1 cellular context compared by ENCODE assay signal in the genomic region with DNA sequence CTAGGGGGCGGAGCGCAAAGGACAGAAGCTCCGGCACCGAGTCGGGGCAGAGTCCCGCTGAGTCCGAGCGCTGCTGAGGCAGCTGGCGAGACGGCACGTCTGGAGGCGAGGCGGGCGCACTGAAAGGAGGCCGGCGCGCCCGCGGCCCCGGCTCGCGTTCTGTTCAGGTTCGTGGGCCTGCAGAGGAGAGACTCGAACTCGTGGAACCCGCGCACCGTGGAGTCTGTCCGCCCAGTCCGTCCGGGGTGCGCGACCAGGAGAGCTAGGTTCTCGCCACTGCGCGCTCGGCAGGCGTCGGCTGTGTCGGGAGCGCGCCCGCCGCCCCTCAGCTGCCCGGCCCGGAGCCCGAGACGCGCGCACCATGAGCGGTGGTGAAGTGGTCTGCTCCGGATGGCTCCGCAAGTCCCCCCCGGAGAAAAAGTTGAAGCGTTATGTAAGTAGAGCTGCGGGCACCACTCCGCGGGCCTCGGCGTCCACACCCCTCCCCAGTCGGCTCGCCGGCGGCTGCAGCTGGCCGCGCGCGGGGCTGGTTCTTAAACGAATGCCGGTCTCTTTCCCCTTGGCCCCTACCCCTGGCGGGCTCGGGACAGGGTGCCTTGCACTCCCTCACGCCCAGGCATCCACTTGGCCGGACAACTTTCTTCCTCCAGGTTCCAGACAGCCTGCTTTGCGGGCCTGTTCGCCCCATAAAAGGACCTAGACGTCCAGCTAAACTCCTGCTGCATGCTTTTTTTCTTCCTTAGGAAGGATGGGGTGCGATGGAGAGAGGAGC.
TF ChIP-seq lines count a peak whose summit lies in the region.

A gene (plus strand): TSS at position 49 of the 772 bp plus-strand sequence. CDS start 313 bp downstream, at position 362.

TF ChIP-seq in HepG2, 621 proteins besides CTCF, POLR2A, EP300 and RAD21 (continued from another document and continues in another):
- TF ChIP-seq, protein P1, sequence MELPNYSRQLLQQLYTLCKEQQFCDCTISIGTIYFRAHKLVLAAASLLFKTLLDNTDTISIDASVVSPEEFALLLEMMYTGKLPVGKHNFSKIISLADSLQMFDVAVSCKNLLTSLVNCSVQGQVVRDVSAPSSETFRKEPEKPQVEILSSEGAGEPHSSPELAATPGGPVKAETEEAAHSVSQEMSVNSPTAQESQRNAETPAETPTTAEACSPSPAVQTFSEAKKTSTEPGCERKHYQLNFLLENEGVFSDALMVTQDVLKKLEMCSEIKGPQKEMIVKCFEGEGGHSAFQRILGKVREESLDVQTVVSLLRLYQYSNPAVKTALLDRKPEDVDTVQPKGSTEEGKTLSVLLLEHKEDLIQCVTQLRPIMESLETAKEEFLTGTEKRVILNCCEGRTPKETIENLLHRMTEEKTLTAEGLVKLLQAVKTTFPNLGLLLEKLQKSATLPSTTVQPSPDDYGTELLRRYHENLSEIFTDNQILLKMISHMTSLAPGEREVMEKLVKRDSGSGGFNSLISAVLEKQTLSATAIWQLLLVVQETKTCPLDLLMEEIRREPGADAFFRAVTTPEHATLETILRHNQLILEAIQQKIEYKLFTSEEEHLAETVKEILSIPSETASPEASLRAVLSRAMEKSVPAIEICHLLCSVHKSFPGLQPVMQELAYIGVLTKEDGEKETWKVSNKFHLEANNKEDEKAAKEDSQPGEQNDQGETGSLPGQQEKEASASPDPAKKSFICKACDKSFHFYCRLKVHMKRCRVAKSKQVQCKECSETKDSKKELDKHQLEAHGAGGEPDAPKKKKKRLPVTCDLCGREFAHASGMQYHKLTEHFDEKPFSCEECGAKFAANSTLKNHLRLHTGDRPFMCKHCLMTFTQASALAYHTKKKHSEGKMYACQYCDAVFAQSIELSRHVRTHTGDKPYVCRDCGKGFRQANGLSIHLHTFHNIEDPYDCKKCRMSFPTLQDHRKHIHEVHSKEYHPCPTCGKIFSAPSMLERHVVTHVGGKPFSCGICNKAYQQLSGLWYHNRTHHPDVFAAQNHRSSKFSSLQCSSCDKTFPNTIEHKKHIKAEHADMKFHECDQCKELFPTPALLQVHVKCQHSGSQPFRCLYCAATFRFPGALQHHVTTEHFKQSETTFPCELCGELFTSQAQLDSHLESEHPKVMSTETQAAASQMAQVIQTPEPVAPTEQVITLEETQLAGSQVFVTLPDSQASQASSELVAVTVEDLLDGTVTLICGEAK (IDR thresholded peaks at IDR 0.05), result no peak
- TF ChIP-seq, protein P1 (CRISPR knock-in tag; IDR thresholded peaks at IDR 0.05), result no peak
- TF ChIP-seq ZNF678 (CRISPR knock-in tag; IDR thresholded peaks at IDR 0.05), result no peak
- no peak for TF ChIP-seq KLF11 (CRISPR knock-in tag; IDR thresholded peaks at IDR 0.05)
- TF ChIP-seq ZNF556 (CRISPR knock-in tag; IDR thresholded peaks at IDR 0.05; ENCODE audit: borderline replicate concordance), result no peak
- no peak for TF ChIP-seq TOE1 (CRISPR knock-in tag; IDR thresholded peaks at IDR 0.05)
- TF ChIP-seq HNRNPLL (IDR thresholded peaks at IDR 0.05; ENCODE audit: low read depth, low read length, poor library complexity, severe bottlenecking), result peak; percentile 53
- TF ChIP-seq ZNF468 (CRISPR knock-in tag; IDR thresholded peaks at IDR 0.05), result no peak
- no peak for TF ChIP-seq MIXL1 (CRISPR knock-in tag; IDR thresholded peaks at IDR 0.05)
- no peak for TF ChIP-seq ZFP62 (CRISPR knock-in tag; IDR thresholded peaks at IDR 0.05)
- no peak for TF ChIP-seq RFX5 (IDR thresholded peaks at IDR 0.05; ENCODE audit: low read depth, low read length)
- no peak for TF ChIP-seq TP53 (CRISPR knock-in tag; conservative IDR thresholded peaks at IDR 0.05)
- no peak for TF ChIP-seq PHF20 (CRISPR knock-in tag; IDR thresholded peaks at IDR 0.05)
- TF ChIP-seq, protein P2, sequence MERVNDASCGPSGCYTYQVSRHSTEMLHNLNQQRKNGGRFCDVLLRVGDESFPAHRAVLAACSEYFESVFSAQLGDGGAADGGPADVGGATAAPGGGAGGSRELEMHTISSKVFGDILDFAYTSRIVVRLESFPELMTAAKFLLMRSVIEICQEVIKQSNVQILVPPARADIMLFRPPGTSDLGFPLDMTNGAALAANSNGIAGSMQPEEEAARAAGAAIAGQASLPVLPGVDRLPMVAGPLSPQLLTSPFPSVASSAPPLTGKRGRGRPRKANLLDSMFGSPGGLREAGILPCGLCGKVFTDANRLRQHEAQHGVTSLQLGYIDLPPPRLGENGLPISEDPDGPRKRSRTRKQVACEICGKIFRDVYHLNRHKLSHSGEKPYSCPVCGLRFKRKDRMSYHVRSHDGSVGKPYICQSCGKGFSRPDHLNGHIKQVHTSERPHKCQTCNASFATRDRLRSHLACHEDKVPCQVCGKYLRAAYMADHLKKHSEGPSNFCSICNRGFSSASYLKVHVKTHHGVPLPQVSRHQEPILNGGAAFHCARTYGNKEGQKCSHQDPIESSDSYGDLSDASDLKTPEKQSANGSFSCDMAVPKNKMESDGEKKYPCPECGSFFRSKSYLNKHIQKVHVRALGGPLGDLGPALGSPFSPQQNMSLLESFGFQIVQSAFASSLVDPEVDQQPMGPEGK (CRISPR knock-in tag; IDR thresholded peaks at IDR 0.05), result peak; percentile 36; the same call in 1 of the 2 replicates
- TF ChIP-seq SOX5 (CRISPR knock-in tag; IDR thresholded peaks at IDR 0.05; ENCODE audit: borderline replicate concordance), result no peak
- TF ChIP-seq, protein P3, sequence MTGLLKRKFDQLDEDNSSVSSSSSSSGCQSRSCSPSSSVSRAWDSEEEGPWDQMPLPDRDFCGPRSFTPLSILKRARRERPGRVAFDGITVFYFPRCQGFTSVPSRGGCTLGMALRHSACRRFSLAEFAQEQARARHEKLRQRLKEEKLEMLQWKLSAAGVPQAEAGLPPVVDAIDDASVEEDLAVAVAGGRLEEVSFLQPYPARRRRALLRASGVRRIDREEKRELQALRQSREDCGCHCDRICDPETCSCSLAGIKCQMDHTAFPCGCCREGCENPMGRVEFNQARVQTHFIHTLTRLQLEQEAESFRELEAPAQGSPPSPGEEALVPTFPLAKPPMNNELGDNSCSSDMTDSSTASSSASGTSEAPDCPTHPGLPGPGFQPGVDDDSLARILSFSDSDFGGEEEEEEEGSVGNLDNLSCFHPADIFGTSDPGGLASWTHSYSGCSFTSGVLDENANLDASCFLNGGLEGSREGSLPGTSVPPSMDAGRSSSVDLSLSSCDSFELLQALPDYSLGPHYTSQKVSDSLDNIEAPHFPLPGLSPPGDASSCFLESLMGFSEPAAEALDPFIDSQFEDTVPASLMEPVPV (CRISPR knock-in tag; IDR thresholded peaks at IDR 0.05), result peak; percentile 43; the same call in 1 of the 2 replicates
- TF ChIP-seq ZNF160 (CRISPR knock-in tag; IDR thresholded peaks at IDR 0.05), result no peak
- no peak for TF ChIP-seq ZNF543 (CRISPR knock-in tag; IDR thresholded peaks at IDR 0.05)
- TF ChIP-seq, protein P4, sequence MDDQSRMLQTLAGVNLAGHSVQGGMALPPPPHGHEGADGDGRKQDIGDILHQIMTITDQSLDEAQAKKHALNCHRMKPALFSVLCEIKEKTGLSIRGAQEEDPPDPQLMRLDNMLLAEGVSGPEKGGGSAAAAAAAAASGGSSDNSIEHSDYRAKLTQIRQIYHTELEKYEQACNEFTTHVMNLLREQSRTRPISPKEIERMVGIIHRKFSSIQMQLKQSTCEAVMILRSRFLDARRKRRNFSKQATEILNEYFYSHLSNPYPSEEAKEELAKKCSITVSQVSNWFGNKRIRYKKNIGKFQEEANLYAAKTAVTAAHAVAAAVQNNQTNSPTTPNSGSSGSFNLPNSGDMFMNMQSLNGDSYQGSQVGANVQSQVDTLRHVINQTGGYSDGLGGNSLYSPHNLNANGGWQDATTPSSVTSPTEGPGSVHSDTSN (CRISPR knock-in tag; IDR thresholded peaks at IDR 0.05; ENCODE audit: borderline replicate concordance), result no peak; the same call in 1 of the 2 replicates
- no peak for TF ChIP-seq ZNF460 (CRISPR knock-in tag; IDR thresholded peaks at IDR 0.05; ENCODE audit: borderline replicate concordance)
- no peak for TF ChIP-seq RFX3 (CRISPR knock-in tag; IDR thresholded peaks at IDR 0.05)
- peak; percentile 53; the same call in 1 of the 2 replicates for TF ChIP-seq EED (CRISPR knock-in tag; IDR thresholded peaks at IDR 0.05)
- no peak for TF ChIP-seq ZNF33B (CRISPR knock-in tag; IDR thresholded peaks at IDR 0.05)
- TF ChIP-seq CENPX (CRISPR knock-in tag; IDR thresholded peaks at IDR 0.05), result no peak
- TF ChIP-seq REL (CRISPR knock-in tag; conservative IDR thresholded peaks at IDR 0.05), result no peak
- TF ChIP-seq MTF2 (CRISPR knock-in tag; IDR thresholded peaks at IDR 0.05; ENCODE audit: borderline replicate concordance), result no peak
- no peak for TF ChIP-seq ZNF775 (CRISPR knock-in tag; IDR thresholded peaks at IDR 0.05; ENCODE audit: borderline replicate concordance)
- TF ChIP-seq HNRNPL (IDR thresholded peaks at IDR 0.05; ENCODE audit: low read depth, low read length), result no peak
- TF ChIP-seq, protein P5, sequence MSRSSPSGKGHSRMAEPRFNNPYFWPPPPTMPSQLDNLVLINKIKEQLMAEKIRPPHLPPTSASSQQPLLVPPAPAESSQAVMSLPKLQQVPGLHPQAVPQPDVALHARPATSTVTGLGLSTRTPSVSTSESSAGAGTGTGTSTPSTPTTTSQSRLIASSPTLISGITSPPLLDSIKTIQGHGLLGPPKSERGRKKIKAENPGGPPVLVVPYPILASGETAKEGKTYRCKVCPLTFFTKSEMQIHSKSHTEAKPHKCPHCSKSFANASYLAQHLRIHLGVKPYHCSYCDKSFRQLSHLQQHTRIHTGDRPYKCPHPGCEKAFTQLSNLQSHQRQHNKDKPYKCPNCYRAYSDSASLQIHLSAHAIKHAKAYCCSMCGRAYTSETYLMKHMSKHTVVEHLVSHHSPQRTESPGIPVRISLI (CRISPR knock-in tag; IDR thresholded peaks at IDR 0.05; ENCODE audit: borderline replicate concordance), result 0 out of 2 replicates have a peak, but pooled peaks have one; percentile 12
- TF ChIP-seq, protein P6, sequence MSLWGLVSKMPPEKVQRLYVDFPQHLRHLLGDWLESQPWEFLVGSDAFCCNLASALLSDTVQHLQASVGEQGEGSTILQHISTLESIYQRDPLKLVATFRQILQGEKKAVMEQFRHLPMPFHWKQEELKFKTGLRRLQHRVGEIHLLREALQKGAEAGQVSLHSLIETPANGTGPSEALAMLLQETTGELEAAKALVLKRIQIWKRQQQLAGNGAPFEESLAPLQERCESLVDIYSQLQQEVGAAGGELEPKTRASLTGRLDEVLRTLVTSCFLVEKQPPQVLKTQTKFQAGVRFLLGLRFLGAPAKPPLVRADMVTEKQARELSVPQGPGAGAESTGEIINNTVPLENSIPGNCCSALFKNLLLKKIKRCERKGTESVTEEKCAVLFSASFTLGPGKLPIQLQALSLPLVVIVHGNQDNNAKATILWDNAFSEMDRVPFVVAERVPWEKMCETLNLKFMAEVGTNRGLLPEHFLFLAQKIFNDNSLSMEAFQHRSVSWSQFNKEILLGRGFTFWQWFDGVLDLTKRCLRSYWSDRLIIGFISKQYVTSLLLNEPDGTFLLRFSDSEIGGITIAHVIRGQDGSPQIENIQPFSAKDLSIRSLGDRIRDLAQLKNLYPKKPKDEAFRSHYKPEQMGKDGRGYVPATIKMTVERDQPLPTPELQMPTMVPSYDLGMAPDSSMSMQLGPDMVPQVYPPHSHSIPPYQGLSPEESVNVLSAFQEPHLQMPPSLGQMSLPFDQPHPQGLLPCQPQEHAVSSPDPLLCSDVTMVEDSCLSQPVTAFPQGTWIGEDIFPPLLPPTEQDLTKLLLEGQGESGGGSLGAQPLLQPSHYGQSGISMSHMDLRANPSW (CRISPR knock-in tag; IDR thresholded peaks at IDR 0.05; ENCODE audit: borderline replicate concordance), result no peak
- TF ChIP-seq, protein P7, sequence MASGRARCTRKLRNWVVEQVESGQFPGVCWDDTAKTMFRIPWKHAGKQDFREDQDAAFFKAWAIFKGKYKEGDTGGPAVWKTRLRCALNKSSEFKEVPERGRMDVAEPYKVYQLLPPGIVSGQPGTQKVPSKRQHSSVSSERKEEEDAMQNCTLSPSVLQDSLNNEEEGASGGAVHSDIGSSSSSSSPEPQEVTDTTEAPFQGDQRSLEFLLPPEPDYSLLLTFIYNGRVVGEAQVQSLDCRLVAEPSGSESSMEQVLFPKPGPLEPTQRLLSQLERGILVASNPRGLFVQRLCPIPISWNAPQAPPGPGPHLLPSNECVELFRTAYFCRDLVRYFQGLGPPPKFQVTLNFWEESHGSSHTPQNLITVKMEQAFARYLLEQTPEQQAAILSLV (CRISPR knock-in tag; IDR thresholded peaks at IDR 0.05; ENCODE audit: borderline replicate concordance), result 0 out of 2 replicates have a peak, but pooled peaks have one; percentile 19
- TF ChIP-seq PAX8 (CRISPR knock-in tag; IDR thresholded peaks at IDR 0.05; ENCODE audit: borderline replicate concordance), result no peak
- TF ChIP-seq, protein P8, sequence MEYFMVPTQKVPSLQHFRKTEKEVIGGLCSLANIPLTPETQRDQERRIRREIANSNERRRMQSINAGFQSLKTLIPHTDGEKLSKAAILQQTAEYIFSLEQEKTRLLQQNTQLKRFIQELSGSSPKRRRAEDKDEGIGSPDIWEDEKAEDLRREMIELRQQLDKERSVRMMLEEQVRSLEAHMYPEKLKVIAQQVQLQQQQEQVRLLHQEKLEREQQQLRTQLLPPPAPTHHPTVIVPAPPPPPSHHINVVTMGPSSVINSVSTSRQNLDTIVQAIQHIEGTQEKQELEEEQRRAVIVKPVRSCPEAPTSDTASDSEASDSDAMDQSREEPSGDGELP (IDR thresholded peaks at IDR 0.05; ENCODE audit: borderline replicate concordance, low read depth), result no peak
- no peak for TF ChIP-seq ZNF713 (CRISPR knock-in tag; IDR thresholded peaks at IDR 0.05)
- TF ChIP-seq YEATS4 (CRISPR knock-in tag; IDR thresholded peaks at IDR 0.05; ENCODE audit: borderline replicate concordance), result peak; percentile 72; the same call in 1 of the 2 replicates
